27 cellular contexts compared by ENCODE assay signal in genomic region chr6:25457519-25457918, GRCh38.
"Had no signal": no experiment of that assay in that cellular context is flagged by ENCODE, and none has a peak within 500 bp of the region (broad histone marks: within the 10 kb centered on the region; RNA-seq: fewer than 3 reads in every experiment).

No MANE protein-coding gene starts in this region.

- FAIRE-seq: colon, endothelial cell of umbilical vein had no signal

- H3K27me3 Mint-ChIP-seq: activated naive CD4-positive, alpha-beta T cell treated with anti-CD3 and anti-CD28 coated beads, Interleukin-2, amount 50 U/mL, for 24 hours; central memory CD8-positive, alpha-beta T cell; stimulated activated naive B cell treated with anti-CD40 and anti-IgM and Interleukin-4, amounts not matched to agents 10 μg/mL and 1 μg/mL and 100 μg/mL, for 72 hours had no signal

- H3K4me3 Mint-ChIP-seq: activated CD8-positive, alpha-beta T cell treated with anti-CD3 and anti-CD28 coated beads, Interleukin-2, amount 10 ng/mL, durations not matched to agents 7 days and 5 days; activated naive CD4-positive, alpha-beta T cell treated with anti-CD3 and anti-CD28 coated beads, Interleukin-2, amount 50 U/mL, for 24 hours; central memory CD8-positive, alpha-beta T cell; effector memory CD8-positive, alpha-beta T cell; immature natural killer cell; stimulated activated naive B cell treated with anti-CD40 and anti-IgM and Interleukin-4, amounts not matched to agents 10 μg/mL and 1 μg/mL and 100 μg/mL, for 72 hours; T-helper 1 cell treated with Interleukin-12 subunit alpha and Interleukin-12 subunit beta and Interleukin-4 antibody, amounts not matched to agents 30 μg/mL and 1 μg/mL, for 36 hours had no signal

- H3K4me3 ChIP-seq: dorsolateral prefrontal cortex, hepatocyte, uterus had no signal

- H3K9me3 Mint-ChIP-seq: activated naive CD4-positive, alpha-beta T cell treated with anti-CD3 and anti-CD28 coated beads, Interleukin-2, amount 50 U/mL, for 24 hours; central memory CD8-positive, alpha-beta T cell; effector memory CD8-positive, alpha-beta T cell; immature natural killer cell; stimulated activated naive B cell treated with anti-CD40 and anti-IgM and Interleukin-4, amounts not matched to agents 10 μg/mL and 1 μg/mL and 100 μg/mL, for 72 hours; T-helper 1 cell treated with Interleukin-12 subunit alpha and Interleukin-12 subunit beta and Interleukin-4 antibody, amounts not matched to agents 30 μg/mL and 1 μg/mL, for 36 hours had no signal

- H3K27ac ChIP-seq: dorsolateral prefrontal cortex, hepatocyte, uterus had no signal

- ATAC-seq: activated CD8-positive, alpha-beta T cell treated with anti-CD3 and anti-CD28 coated beads, Interleukin-2, amount 10 ng/mL, durations not matched to agents 7 days and 5 days; effector memory CD8-positive, alpha-beta T cell; esophagus mucosa; left ventricle myocardium superior; stimulated activated naive B cell treated with anti-CD40 and anti-IgM and Interleukin-4, amounts not matched to agents 10 μg/mL and 1 μg/mL and 100 μg/mL, for 72 hours had no signal

- H3K4me1 Mint-ChIP-seq: central memory CD8-positive, alpha-beta T cell; immature natural killer cell; stimulated activated naive B cell treated with anti-CD40 and anti-IgM and Interleukin-4, amounts not matched to agents 10 μg/mL and 1 μg/mL and 100 μg/mL, for 72 hours had no signal

- H3K27me3 ChIP-seq: dorsolateral prefrontal cortex, hepatocyte, uterus had no signal

- H3K9me3 ChIP-seq: uterus had no signal

- DNase-seq: activated CD4-positive, alpha-beta T cell treated with anti-CD3 and anti-CD28 coated beads, Interleukin-2, amount 50 U/mL, for 1 hour; activated CD4-positive, CD25-positive, alpha-beta regulatory T cell treated with anti-CD3 and anti-CD28 coated beads, Interleukin-2, amount 50 U/mL, for 72 hours; activated CD8-positive, alpha-beta T cell treated with anti-CD3 and anti-CD28 coated beads, Interleukin-2, amount 10 ng/mL, durations not matched to agents 7 days and 5 days; activated gamma-delta T cell treated with Interleukin-2 at 50 U/mL for 16 hours; activated T-cell treated with anti-CD3 and anti-CD28 coated beads, Interleukin-2, amount 50 U/mL, for 1 hour; aorta; dorsolateral prefrontal cortex; effector memory CD8-positive, alpha-beta T cell; foreskin melanocyte; glutamatergic neuron; immature natural killer cell; left ventricle myocardium superior; occipital lobe; retina; stimulated activated CD4-positive, alpha-beta T cell treated with anti-CD3 and anti-CD28 coated beads, Interleukin-2, amount 100 ng/mL, for 48 hours; stimulated activated CD8-positive, alpha-beta memory T cell treated with anti-CD3 and anti-CD28 coated beads, Interleukin-4, amount 100 ng/mL, for 48 hours; stimulated activated naive B cell treated with anti-CD40 and anti-IgM and Interleukin-4, amounts not matched to agents 10 μg/mL and 1 μg/mL and 100 μg/mL, for 72 hours; T1000; trophoblast cell; uterus had no signal

- H3K36me3 ChIP-seq: uterus had no signal

- H3K36me3 Mint-ChIP-seq: immature natural killer cell had no signal

- H3K4me1 ChIP-seq: uterus had no signal

- H3K27ac Mint-ChIP-seq: activated CD8-positive, alpha-beta T cell treated with anti-CD3 and anti-CD28 coated beads, Interleukin-2, amount 10 ng/mL, durations not matched to agents 7 days and 5 days; activated naive CD4-positive, alpha-beta T cell treated with anti-CD3 and anti-CD28 coated beads, Interleukin-2, amount 50 U/mL, for 24 hours; effector memory CD8-positive, alpha-beta T cell; immature natural killer cell; stimulated activated naive B cell treated with anti-CD40 and anti-IgM and Interleukin-4, amounts not matched to agents 10 μg/mL and 1 μg/mL and 100 μg/mL, for 72 hours; T-helper 1 cell treated with Interleukin-12 subunit alpha and Interleukin-12 subunit beta and Interleukin-4 antibody, amounts not matched to agents 30 μg/mL and 1 μg/mL, for 36 hours had no signal
